ENCODE assay signal across 7 cellular contexts in the genomic region with DNA sequence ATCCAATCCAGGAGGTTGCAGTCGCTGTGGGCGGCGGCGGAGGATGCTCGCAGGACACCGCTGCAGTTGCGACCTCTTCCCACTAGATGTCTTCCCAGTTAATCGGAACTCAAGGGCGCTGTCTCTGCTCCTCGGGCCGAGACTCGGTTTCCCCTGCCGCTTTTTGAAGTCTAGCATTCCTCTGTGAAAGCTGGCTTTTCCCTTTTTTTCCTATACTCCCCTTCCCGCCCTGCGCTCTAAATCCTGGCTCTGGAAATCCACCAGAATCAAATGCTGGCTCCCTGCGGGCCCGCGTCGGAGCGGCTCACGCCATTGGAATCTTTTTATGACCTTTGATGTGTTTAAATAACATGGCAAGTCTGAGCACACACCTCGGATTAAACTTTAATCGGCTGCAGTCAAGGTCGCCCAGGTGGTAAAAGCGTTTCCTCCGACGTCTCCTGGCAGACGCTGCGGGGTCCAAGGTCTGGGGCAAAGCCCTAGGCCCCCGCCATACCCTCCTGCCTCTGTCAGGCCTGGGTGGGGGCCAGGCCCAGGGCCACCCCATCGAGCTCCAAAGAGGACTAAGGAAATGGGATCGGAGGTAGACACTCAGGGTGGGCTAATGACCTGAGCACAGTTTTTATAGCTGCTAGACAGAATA. TPM values are rescaled to one million over a fixed set of nuclear protein-coding genes. Genes with fewer than 3 reads are reported as not detected.
DNase-seq lines count a peak whose midpoint lies in the region; ATAC-seq, FAIRE-seq and TF ChIP-seq lines count a peak whose summit lies in the region.

No MANE protein-coding gene starts in this region.

- intact Hi-C loops in Right ventricle myocardium superior (cut with DNase I), result no loop called here

- peaks cover 100% of the 10 kb centered on the region for H3K27me3 Mint-ChIP-seq in progenitor cell of endocrine pancreas

- FAIRE-seq in GM12891 (lab: Jason Lieb, UNC), result no peak

- DNase-seq in GM12891 (ENCODE audit: insufficient read length, low spot score) (peak; percentile 56), NCI-H226 (peak; percentile 35), Right ventricle myocardium superior (no peak), progenitor cell of endocrine pancreas (ENCODE audit: low spot score, unreplicated experiment) (no peak), NCI-H2171 treated with DMSO at 0.1 percent for 48 hours (lab: John Stamatoyannopoulos, UW) (no peak)
- DNase-seq in activated naive CD4-positive, alpha-beta T cell treated with anti-CD3 and anti-CD28 coated beads, Interleukin-2, amount 50 U/mL, for 16 hours, result peak; percentile 55

- no peak overlapping the region for H3K27ac Mint-ChIP-seq in progenitor cell of endocrine pancreas

- no peaks in the 10 kb centered on the region for H3K9me3 Mint-ChIP-seq in progenitor cell of endocrine pancreas (ENCODE audit: low read depth)

- no peak for TF ChIP-seq POLR2A in GM12891 (IDR thresholded peaks at IDR 0.05; ENCODE audit: low read depth, low read length)

- no peaks in the 10 kb centered on the region for H3K36me3 Mint-ChIP-seq in progenitor cell of endocrine pancreas (ENCODE audit: insufficient read depth)

- TF ChIP-seq CTCF in progenitor cell of endocrine pancreas (IDR thresholded peaks at IDR 0.05; ENCODE audit: unreplicated experiment), result peak; percentile 74

- peak overlapping the region; percentile 56 for H3K4me3 Mint-ChIP-seq in progenitor cell of endocrine pancreas (ENCODE audit: low read depth)

- peak; percentile 85 for ATAC-seq in Right ventricle myocardium superior (ENCODE audit: poor library complexity)
- no peak for ATAC-seq in GM21423 (IDR thresholded peaks at IDR 0.05; ENCODE audit: unreplicated experiment)

- peaks cover 5% of the 10 kb centered on the region for H3K4me1 Mint-ChIP-seq in progenitor cell of endocrine pancreas (ENCODE audit: low read depth)

TF ChIP-seq in GM12891, 5 proteins besides CTCF, POLR2A, EP300 and RAD21:
- TF ChIP-seq POU2F2 (IDR thresholded peaks at IDR 0.05; ENCODE audit: low read depth, low read length) (no peak), PAX5 (IDR thresholded peaks at IDR 0.05; ENCODE audit: insufficient read depth, low read length, severe bottlenecking) (no peak), POLR2AphosphoS5 (IDR thresholded peaks at IDR 0.05; ENCODE audit: low read depth, low read length) (no peak), SPI1 (IDR thresholded peaks at IDR 0.05; ENCODE audit: low read depth, low read length) (no peak), TAF1 (IDR thresholded peaks at IDR 0.05; ENCODE audit: low read depth, low read length) (no peak)
TF ChIP-seq in GM12891: peak in this region for 0.

RNA-seq across cellular contexts. Expression of gene HOXA13, which starts 10.7 kb away (rescaled TPM):
- polyA plus RNA-seq in GM12891 (2012; ENCODE audit: low read depth, missing spikeins), result not detected
- total RNA-seq in Right ventricle myocardium superior (not detected), progenitor cell of endocrine pancreas (not detected in 2 replicates)

RNA-seq across cellular contexts. Expression of gene HOXA11, which starts 25.5 kb away (rescaled TPM):
- polyA plus RNA-seq in GM12891 (2012; ENCODE audit: low read depth, missing spikeins), result not detected
- total RNA-seq in Right ventricle myocardium superior (not detected), progenitor cell of endocrine pancreas (not detected in 2 replicates)

RNA-seq across cellular contexts. Expression of gene EVX1, which starts 32.0 kb away (rescaled TPM):
- polyA plus RNA-seq in GM12891 (2012; ENCODE audit: low read depth, missing spikeins), result not detected
- total RNA-seq in Right ventricle myocardium superior, result not detected
- total RNA-seq in progenitor cell of endocrine pancreas, result not detected in 2 replicates

RNA-seq across cellular contexts. Expression of gene HOXA10, which starts 36.4 kb away (rescaled TPM):
- polyA plus RNA-seq in GM12891 (2012; ENCODE audit: low read depth, missing spikeins), result not detected
- total RNA-seq in Right ventricle myocardium superior, result not detected
- total RNA-seq in progenitor cell of endocrine pancreas, result not detected in 2 replicates

RNA-seq across cellular contexts. Expression of gene HOXA9, which starts 45.2 kb away (rescaled TPM):
- not detected for polyA plus RNA-seq in GM12891 (2012; ENCODE audit: low read depth, missing spikeins)
- total RNA-seq in Right ventricle myocardium superior (not detected), progenitor cell of endocrine pancreas (not detected in 2 replicates)

Comparison
In these comparisons a context has a peak if more than half of its experiments do, and no peak if none do; other contexts are left out.
1. DNase-seq: peak in GM12891 (single experiment), NCI-H226 (single experiment) and activated naive CD4-positive, alpha-beta T cell treated with anti-CD3 and anti-CD28 coated beads, Interleukin-2, amount 50 U/mL, for 16 hours (single experiment); none in Right ventricle myocardium superior (single experiment), progenitor cell of endocrine pancreas (single experiment) and NCI-H2171 treated with DMSO at 0.1 percent for 48 hours (single experiment).